In the genomic region with DNA sequence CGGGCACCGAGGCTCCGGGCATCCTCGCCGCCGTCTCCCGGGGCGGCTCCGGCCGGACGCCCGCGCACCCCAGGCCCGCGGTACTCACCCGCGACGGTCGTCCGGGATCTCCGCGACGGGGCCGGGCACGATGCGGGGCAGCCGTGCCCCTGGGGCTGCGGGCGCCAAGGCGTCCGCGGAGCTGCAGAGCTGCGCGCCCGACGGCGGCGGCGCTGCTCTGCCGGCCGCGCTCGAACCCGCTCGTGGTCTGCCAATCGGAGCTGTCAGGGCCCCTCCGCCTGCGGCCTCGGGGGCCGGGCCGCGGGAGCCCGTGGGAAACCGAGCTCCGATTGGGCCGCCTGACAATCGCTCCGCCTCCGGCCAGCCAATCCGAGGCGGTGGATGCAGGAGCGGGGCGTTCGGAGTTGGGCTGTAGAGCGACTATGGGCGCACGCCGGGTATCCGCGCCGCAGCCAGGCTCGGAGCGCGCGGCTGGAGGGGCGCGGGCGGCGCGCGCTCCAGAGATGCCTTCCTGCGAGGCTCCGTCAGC, we compare ENCODE assay signal across 8 cellular contexts.
DNase-seq lines count a peak whose midpoint lies in the region; ATAC-seq and TF ChIP-seq lines count a peak whose summit lies in the region.

No MANE protein-coding gene starts in this region.

- peaks cover 14 to 46% (median 30%) of the 10 kb centered on the region in 4 donors for H3K4me1 Mint-ChIP-seq in CD4-positive, alpha-beta memory T cell
- peaks cover 32% of the 10 kb centered on the region for H3K4me1 Mint-ChIP-seq in activated T-helper 17 cell treated with anti-CD3 and anti-CD28 coated beads, Interleukin-2, amount 50 U/mL, for 72 hours
- peaks cover 29% of the 10 kb centered on the region for H3K4me1 Mint-ChIP-seq in nephron

- peak overlapping the region; percentile 1 for H3K27ac ChIP-seq in CD4-positive, alpha-beta memory T cell (ENCODE audit: low read depth, low read length)

- H3K9ac ChIP-seq in NT2/D1 (ENCODE audit: insufficient read length, low read depth): peak overlapping the region; percentile 94

- no peak for TF ChIP-seq CTCF in fibroblast of mammary gland (conservative IDR thresholded peaks at IDR 0.05; ENCODE audit: control insufficient read depth, insufficient read depth, low read depth, low read length)
- peak; percentile 38 to 54 (median 53) for TF ChIP-seq CTCF in nephron (IDR thresholded peaks at IDR 0.05; ENCODE audit: unreplicated experiment in 3 of 3)

- POLR2A ChIA-PET in CD4-positive, alpha-beta memory T cell (lab: Charles Lee; ENCODE audit: partially characterized antibody): interaction anchor here (0.5 to 2.2 kb wide), 24 partner anchors 11 to 1339 kb away, joined by 3 to 17 read pairs (median 4); no protein-coding TSS in a partner anchor

- H3K9me3 ChIP-seq in CD4-positive, alpha-beta memory T cell (ENCODE audit: control insufficient read depth in 1 of 2, low read length in 2 of 2): no peaks in the 10 kb centered on the region
- no peaks in the 10 kb centered on the region for H3K9me3 ChIP-seq in NT2/D1 (ENCODE audit: insufficient read depth, low read length)

- H3K27me3 ChIP-seq in CD4-positive, alpha-beta memory T cell (ENCODE audit: insufficient read depth, low read length): no peaks in the 10 kb centered on the region
- H3K27me3 ChIP-seq in NT2/D1 (ENCODE audit: insufficient read depth, insufficient read length): peaks cover 8% of the 10 kb centered on the region

- H3K36me3 Mint-ChIP-seq in CD4-positive, alpha-beta memory T cell: no peaks in the 10 kb centered on the region
- no peaks in the 10 kb centered on the region for H3K36me3 Mint-ChIP-seq in activated T-helper 17 cell treated with anti-CD3 and anti-CD28 coated beads, Interleukin-2, amount 50 U/mL, for 72 hours (ENCODE audit: low read depth)
- peaks cover 4% of the 10 kb centered on the region for H3K36me3 Mint-ChIP-seq in nephron (ENCODE audit: low read depth)

- peaks cover 7 to 12% of the 10 kb centered on the region in 2 donors for H3K27me3 Mint-ChIP-seq in CD4-positive, alpha-beta memory T cell
- peaks cover 16% of the 10 kb centered on the region for H3K27me3 Mint-ChIP-seq in activated T-helper 17 cell treated with anti-CD3 and anti-CD28 coated beads, Interleukin-2, amount 50 U/mL, for 72 hours
- peaks cover 35% of the 10 kb centered on the region for H3K27me3 Mint-ChIP-seq in nephron (ENCODE audit: low read depth)

- H3K27ac Mint-ChIP-seq in CD4-positive, alpha-beta memory T cell: peak overlapping the region in 1 of 7 donors; percentile 41
- H3K27ac Mint-ChIP-seq in activated T-helper 17 cell treated with anti-CD3 and anti-CD28 coated beads, Interleukin-2, amount 50 U/mL, for 72 hours: peak overlapping the region; percentile 75
- H3K27ac Mint-ChIP-seq in nephron: peak overlapping the region in 1 of 3 experiments; percentile 16

- intact Hi-C loops in CD4-positive, alpha-beta memory T cell (cut with micrococcal nuclease): loop anchor here (2.0 to 5.0 kb wide), 6 partner anchors 98 to 372 kb away; a partner anchor contains a TSS

- peak; percentile 93 for ATAC-seq in GM19467 (IDR thresholded peaks at IDR 0.05; ENCODE audit: unreplicated experiment)
- ATAC-seq in activated T-helper 17 cell treated with anti-CD3 and anti-CD28 coated beads, Interleukin-2, amount 50 U/mL, for 72 hours (replicated peaks): peak; percentile 92
- ATAC-seq in stimulated activated naive CD8-positive, alpha-beta T cell treated with anti-CD3 and anti-CD28 coated beads, Interleukin-15, Interleukin-2, amounts not matched to agents 100 U/mL and 50 U/mL, for 24 hours: peak; percentile 90

- DNase-seq in CD4-positive, alpha-beta memory T cell: peak; percentile 89 to 94 (median 90)
- DNase-seq in HS-5 (ENCODE audit: low read depth): peak; percentile 86
- peak; percentile 99 for DNase-seq in NT2/D1 (ENCODE audit: low read depth, low spot score)
- peak; percentile 90 for DNase-seq in fibroblast of mammary gland (ENCODE audit: low read depth)
- peak; percentile 93 for DNase-seq in stimulated activated naive CD8-positive, alpha-beta T cell treated with anti-CD3 and anti-CD28 coated beads, Interleukin-15, Interleukin-2, amounts not matched to agents 100 U/mL and 50 U/mL, for 24 hours

- peaks cover 0 to 2% (median 0%) of the 10 kb centered on the region in 8 donors for H3K9me3 Mint-ChIP-seq in CD4-positive, alpha-beta memory T cell
- no peaks in the 10 kb centered on the region for H3K9me3 Mint-ChIP-seq in activated T-helper 17 cell treated with anti-CD3 and anti-CD28 coated beads, Interleukin-2, amount 50 U/mL, for 72 hours
- H3K9me3 Mint-ChIP-seq in nephron: no peaks in the 10 kb centered on the region

- H3K36me3 ChIP-seq in CD4-positive, alpha-beta memory T cell (ENCODE audit: insufficient read depth, low read length): no peaks in the 10 kb centered on the region
- no peaks in the 10 kb centered on the region for H3K36me3 ChIP-seq in NT2/D1 (ENCODE audit: insufficient read depth, insufficient read length, low read length)

- peak overlapping the region in 7 of 8 donors; percentile 85 to 94 (median 93) for H3K4me3 Mint-ChIP-seq in CD4-positive, alpha-beta memory T cell
- H3K4me3 Mint-ChIP-seq in activated T-helper 17 cell treated with anti-CD3 and anti-CD28 coated beads, Interleukin-2, amount 50 U/mL, for 72 hours: peak overlapping the region; percentile 84
- H3K4me3 Mint-ChIP-seq in nephron: peak overlapping the region in 2 of 3 experiments; percentile 11 to 88

- CTCF ChIA-PET in CD4-positive, alpha-beta memory T cell (lab: Charles Lee; ENCODE audit: partially characterized antibody): interaction anchor here (0.6 to 4.6 kb wide), 15 partner anchors 10 to 378 kb away, joined by 3 to 40 read pairs (median 5); no protein-coding TSS in a partner anchor

- peaks cover 27% of the 10 kb centered on the region for H3K4me1 ChIP-seq in CD4-positive, alpha-beta memory T cell (ENCODE audit: insufficient read depth, low read length)
- H3K4me1 ChIP-seq in NT2/D1 (ENCODE audit: insufficient read depth, insufficient read length): peaks cover 2% of the 10 kb centered on the region

- H3K4me3 ChIP-seq in CD4-positive, alpha-beta memory T cell (ENCODE audit: low read length in 2 of 2): peak overlapping the region; percentile 43 to 78
- H3K4me3 ChIP-seq in NT2/D1 (ENCODE audit: insufficient read length, low read depth): peak overlapping the region; percentile 95
- peak overlapping the region; percentile 45 for H3K4me3 ChIP-seq in fibroblast of mammary gland (ENCODE audit: control insufficient read depth, low read depth, low read length)

Comparison
In these comparisons a context has a peak if more than half of its experiments do, and no peak if none do; other contexts are left out.
1. Peak in every context shown above with its lines: DNase-seq, ATAC-seq, H3K4me3 ChIP-seq and H3K27ac ChIP-seq.
2. H3K4me3 ChIP-seq: peak in every context shown above with its lines; median percentile 95 in NT2/D1; 60 in CD4-positive, alpha-beta memory T cell; 45 in fibroblast of mammary gland.